ENCODE assay signal across 10 cellular contexts in genomic region chr2:70596739-70597138, GRCh38. TPM values are rescaled to one million over a fixed set of nuclear protein-coding genes. Genes with fewer than 3 reads are reported as not detected.
DNase-seq lines count a peak whose midpoint lies in the region; ATAC-seq, FAIRE-seq and TF ChIP-seq lines count a peak whose summit lies in the region.
"Had no signal": no experiment of that assay in that cellular context is flagged by ENCODE, and none has a peak within 500 bp of the region (broad histone marks: within the 10 kb centered on the region; RNA-seq: fewer than 3 reads in every experiment).

No MANE protein-coding gene starts in this region.

- H3K9me3 ChIP-seq in fibroblast of lung (ENCODE audit: control insufficient read depth, insufficient read depth, low read depth, low read length), result no peaks in the 10 kb centered on the region

- no peak overlapping the region for H3K27ac ChIP-seq in fibroblast of lung (ENCODE audit: insufficient read depth, low read length)

- no peak overlapping the region for H3K4me2 ChIP-seq in fibroblast of lung (ENCODE audit: extremely low read depth, insufficient read depth, low read length)

- no peaks in the 10 kb centered on the region for H4K20me1 ChIP-seq in fibroblast of lung (ENCODE audit: control insufficient read depth, extremely low read depth, insufficient read depth, low read length)

- H3K4me3 ChIP-seq in fibroblast of lung (replicated peaks in 1 of 4; ENCODE audit: control extremely low read depth in 1 of 4, insufficient read depth in 1 of 4, low read depth in 3 of 4, low read length in 4 of 4), result no peak overlapping the region

- no peak for TF ChIP-seq CTCF in fibroblast of lung (conservative IDR thresholded peaks at IDR 0.05 in 1 of 2, IDR thresholded peaks at IDR 0.05 in 1 of 2; ENCODE audit: low read depth in 1 of 2, low read length in 2 of 2)

- DNase-seq in left ventricle myocardium superior, result no peak
- DNase-seq in cardiac septum (ENCODE audit: low spot score), result no peak
- DNase-seq in NOMO-1 treated with dmso at 0.1 percent for 144 hours (lab: John Stamatoyannopoulos, UW; ENCODE audit: unreplicated experiment), result peak; percentile 64
- DNase-seq in fibroblast of lung (ENCODE audit: low read depth in 2 of 2), result peak; percentile 1 to 67
- peak; percentile 74 for DNase-seq in urothelium cell line (ENCODE audit: low spot score)
- DNase-seq in activated CD4-positive, alpha-beta T cell treated with anti-CD3 and anti-CD28 coated beads for 1 hour, result no peak
- no peak for DNase-seq in NCI-H1092 treated with DMSO at 0.1 percent for 48 hours (lab: John Stamatoyannopoulos, UW)
- DNase-seq: caudate nucleus, hippocampal formation had no signal

- no peaks in the 10 kb centered on the region for H3K79me2 ChIP-seq in fibroblast of lung (ENCODE audit: control insufficient read depth, insufficient read depth, low read length)

- no peaks in the 10 kb centered on the region for H3K36me3 ChIP-seq in fibroblast of lung (ENCODE audit: control insufficient read depth, insufficient read depth, low read length)

- intact Hi-C loops in left ventricle myocardium superior (cut with micrococcal nuclease) (no loop called here), cardiac septum (cut with DNase I) (no loop called here)

- H3K4me1 ChIP-seq in fibroblast of lung (ENCODE audit: control insufficient read depth, extremely low read depth, insufficient read depth, low read length), result no peaks in the 10 kb centered on the region

- peak; percentile 29 for ATAC-seq in left ventricle myocardium superior
- ATAC-seq in HG02981 (IDR thresholded peaks at IDR 0.05; ENCODE audit: unreplicated experiment), result no peak

- no peaks in the 10 kb centered on the region for H3K27me3 ChIP-seq in fibroblast of lung (ENCODE audit: control insufficient read depth, insufficient read depth, low read length)

- peak; percentile 83 for FAIRE-seq in urothelium cell line (lab: Jason Lieb, UNC)

- H2AFZ ChIP-seq in fibroblast of lung (ENCODE audit: low read length), result no peak overlapping the region

- H3K9ac ChIP-seq in fibroblast of lung (ENCODE audit: insufficient read depth, low read length), result no peak overlapping the region

RNA-seq across cellular contexts. Expression of gene TGFA, which starts 43.1 kb away (rescaled TPM):
- total RNA-seq in left ventricle myocardium superior (1.1 TPM), cardiac septum (0.73 TPM), fibroblast of lung (not detected in 2 replicates)
- 0.06 TPM in 1 of 2 replicates, not detected in the other for polyA plus RNA-seq in fibroblast of lung
- polyA plus RNA-seq in fibroblast of lung (2012), result not detected in 2 replicates
- polyA minus RNA-seq in fibroblast of lung (ENCODE audit: low replicate concordance), result not detected in 2 replicates

Comparison
In these comparisons a context has a peak if more than half of its experiments do, and no peak if none do; other contexts are left out.
1. DNase-seq: peak in NOMO-1 treated with dmso at 0.1 percent for 144 hours (single experiment), fibroblast of lung (2 of 2) and urothelium cell line (single experiment); none in left ventricle myocardium superior (single experiment), cardiac septum (single experiment), activated CD4-positive, alpha-beta T cell treated with anti-CD3 and anti-CD28 coated beads for 1 hour (single experiment) and NCI-H1092 treated with DMSO at 0.1 percent for 48 hours (single experiment).